ENCODE assay signal across 15 cellular contexts in genomic region chr18:8732442-8733360, GRCh38.
"Had no signal": no experiment of that assay in that cellular context is flagged by ENCODE, and none has a peak within 500 bp of the region (broad histone marks: within the 10 kb centered on the region; RNA-seq: fewer than 3 reads in every experiment).

No MANE protein-coding gene starts in this region.

- H3K27ac ChIP-seq: heart right ventricle, neural progenitor cell, right atrium auricular region, tibial nerve had no signal

- H3K36me3 Mint-ChIP-seq: activated naive CD8-positive, alpha-beta T cell; stimulated activated effector memory CD8-positive, alpha-beta T cell treated with anti-CD3 and anti-CD28 coated beads, Interleukin-12 subunit alpha, Interleukin-12 subunit beta, amount 100 ng/mL, for 72 hours had no signal

- H3K9me3 ChIP-seq: heart right ventricle, right atrium auricular region, SK-N-SH, tibial nerve had no signal

- H2AFZ ChIP-seq: neural progenitor cell had no signal

- DNase-seq: activated B cell treated with CpG ODN at 0.5 μM for 24 hours; activated CD4-positive, alpha-beta T cell treated with anti-CD3 and anti-CD28 coated beads, Interleukin-2, amount 10 ng/mL, durations not matched to agents 24 days and 14 days; activated effector memory CD4-positive, alpha-beta T cell treated with Interleukin-2 at 50 U/mL for 16 hours; activated T-cell treated with anti-CD3 and anti-CD28 coated beads for 4 hours; heart right ventricle; left ventricle myocardium superior; SK-N-SH had no signal

- H3K4me1 Mint-ChIP-seq: activated CD4-positive, alpha-beta T cell treated with anti-CD3 and anti-CD28 coated beads, Interleukin-2, amount 10 ng/mL, durations not matched to agents 24 days and 14 days; stimulated activated effector memory CD8-positive, alpha-beta T cell treated with anti-CD3 and anti-CD28 coated beads, Interleukin-12 subunit alpha, Interleukin-12 subunit beta, amount 100 ng/mL, for 72 hours had no signal

- H3K27me3 ChIP-seq: heart right ventricle, neural progenitor cell, right atrium auricular region, tibial nerve had no signal

- FAIRE-seq: colon, frontal cortex had no signal

- ATAC-seq: heart right ventricle; left ventricle myocardium superior; stimulated activated effector memory CD8-positive, alpha-beta T cell treated with anti-CD3 and anti-CD28 coated beads, Interleukin-12 subunit alpha, Interleukin-12 subunit beta, amount 100 ng/mL, for 72 hours had no signal

- H3K27ac Mint-ChIP-seq: activated B cell treated with CpG ODN at 0.5 μM for 24 hours; activated CD4-positive, alpha-beta T cell treated with anti-CD3 and anti-CD28 coated beads, Interleukin-2, amount 10 ng/mL, durations not matched to agents 24 days and 14 days; activated naive CD8-positive, alpha-beta T cell; neural progenitor cell; stimulated activated effector memory CD8-positive, alpha-beta T cell treated with anti-CD3 and anti-CD28 coated beads, Interleukin-12 subunit alpha, Interleukin-12 subunit beta, amount 100 ng/mL, for 72 hours had no signal

- H3K4me2 ChIP-seq: neural progenitor cell, SK-N-SH, smooth muscle cell had no signal

- H3K4me3 Mint-ChIP-seq: activated B cell treated with CpG ODN at 0.5 μM for 24 hours; activated CD4-positive, alpha-beta T cell treated with anti-CD3 and anti-CD28 coated beads, Interleukin-2, amount 10 ng/mL, durations not matched to agents 24 days and 14 days; activated naive CD8-positive, alpha-beta T cell; neural progenitor cell; stimulated activated effector memory CD8-positive, alpha-beta T cell treated with anti-CD3 and anti-CD28 coated beads, Interleukin-12 subunit alpha, Interleukin-12 subunit beta, amount 100 ng/mL, for 72 hours had no signal

- H3K4me3 ChIP-seq: heart right ventricle, neural progenitor cell, right atrium auricular region, smooth muscle cell, tibial nerve had no signal

- H3K36me3 ChIP-seq: heart right ventricle, neural progenitor cell, right atrium auricular region, tibial nerve had no signal

- H3K9ac ChIP-seq: neural progenitor cell, SK-N-SH had no signal

- H3K9me3 Mint-ChIP-seq: activated B cell treated with CpG ODN at 0.5 μM for 24 hours; activated CD4-positive, alpha-beta T cell treated with anti-CD3 and anti-CD28 coated beads, Interleukin-2, amount 10 ng/mL, durations not matched to agents 24 days and 14 days; neural progenitor cell; stimulated activated effector memory CD8-positive, alpha-beta T cell treated with anti-CD3 and anti-CD28 coated beads, Interleukin-12 subunit alpha, Interleukin-12 subunit beta, amount 100 ng/mL, for 72 hours had no signal

- H3K4me1 ChIP-seq: tibial nerve had no signal
